ENCODE assay signal across 8 cellular contexts in genomic region chr19:57599761-57600383, GRCh38. TPM values are rescaled to one million over a fixed set of nuclear protein-coding genes. Genes with fewer than 3 reads are reported as not detected.
A peak's percentile ranks its signal among the peaks of the same experiment; 100 is the strongest.
DNase-seq lines count a peak whose midpoint lies in the region; ATAC-seq, FAIRE-seq and TF ChIP-seq lines count a peak whose summit lies in the region.

ZNF530 (plus strand) TSS chr19:57599885; CDS start chr19:57604346, 4,461 bp downstream.

- no peak for TF ChIP-seq POLR2A in H1 (IDR thresholded peaks at IDR 0.05; ENCODE audit: control extremely low read depth in 1 of 2, low read depth in 2 of 2, low read length in 2 of 2)

- FAIRE-seq in H1 (lab: Jason Lieb, UNC), result peak; percentile 93

- no peak within 1 kb of the TSS for H4K5ac ChIP-seq in H1 (ENCODE audit: insufficient read length, low read depth, low read length)

- DNase-seq in CD14-positive monocyte (ENCODE audit: low spot score) (peak; percentile 88), NCI-H82 treated with DMSO at 0.1 percent for 48 hours (lab: John Stamatoyannopoulos, UW; ENCODE audit: unreplicated experiment) (peak; percentile 77), H1 (ENCODE audit: low read depth in 1 of 2, low spot score in 2 of 2) (peak; percentile 72 to 87), medulla oblongata (ENCODE audit: extremely low spot score) (peak; percentile 97)
- peak; percentile 95 for DNase-seq in activated CD8-positive, alpha-beta memory T cell treated with anti-CD3 and anti-CD28 coated beads for 24 hours
- peak; percentile 82 to 83 (median 82) for DNase-seq in stimulated activated CD4-positive, alpha-beta T cell treated with anti-CD3 and anti-CD28 coated beads, TNF-alpha, amount 100 ng/mL, for 48 hours (ENCODE audit: low read depth in 3 of 3)

- peak within 1 kb of the TSS; percentile 53 for H4K8ac ChIP-seq in H1 (ENCODE audit: extremely low read depth, insufficient read depth, low read length)

- peaks cover 7% of the 10 kb centered on the region for H3K23me2 ChIP-seq in H1 (ENCODE audit: low read depth, low read length)

- H3K36me3 ChIP-seq in H1 (ENCODE audit: control insufficient read depth in 2 of 4, insufficient read depth in 4 of 4, low read length in 3 of 4), result peaks cover 0 to 5% (median 2%) of the 10 kb centered on the region in 4 experiments; a peak in 2 of 8 replicates

- H4K20me1 ChIP-seq in H1 (replicated peaks in 1 of 2; ENCODE audit: control insufficient read depth in 1 of 2, insufficient read depth in 2 of 2, low read length in 2 of 2), result no peaks in the 10 kb centered on the region

- no peak within 1 kb of the TSS for H2BK5ac ChIP-seq in H1 (ENCODE audit: low read depth, low read length)

- H3K79me2 ChIP-seq in H1 (ENCODE audit: control insufficient read depth in 1 of 2, insufficient read depth in 2 of 2, low read length in 2 of 2), result 0 out of 4 replicates have a peak, but pooled peaks cover 0 to 7% of the 10 kb centered on the region in 2 experiments

- peak within 1 kb of the TSS in 3 of 7 donors; percentile 26 to 42 (median 40) for H3K27ac Mint-ChIP-seq in CD14-positive monocyte

- peaks cover 0 to 3% (median 2%) of the 10 kb centered on the region in 4 experiments; a peak in 3 of 7 replicates for H3K4me1 ChIP-seq in H1 (replicated peaks in 1 of 4; ENCODE audit: control insufficient read depth in 3 of 4, insufficient read depth in 4 of 4, low read length in 3 of 4)

- H3K27ac ChIP-seq in H1 (ENCODE audit: low read depth, low read length), result no peak within 1 kb of the TSS

- peaks cover 47 to 66% (median 58%) of the 10 kb centered on the region in 7 donors for H3K9me3 Mint-ChIP-seq in CD14-positive monocyte

- H3K9me3 ChIP-seq in H1 (ENCODE audit: insufficient read depth in 2 of 2, low read depth in 1 of 2, low read length in 1 of 2), result no peaks in the 10 kb centered on the region

- no peak within 1 kb of the TSS for H3K56ac ChIP-seq in H1 (replicated peaks; ENCODE audit: insufficient read length, low read depth, low read length)

- intact Hi-C loops in CD14-positive monocyte (cut with micrococcal nuclease), result no loop called here

- peak within 1 kb of the TSS in 3 of 4 experiments; percentile 30 to 74 (median 45); a peak in 6 of 7 replicates for H3K9ac ChIP-seq in H1 (replicated peaks in 1 of 4; ENCODE audit: extremely low read depth in 1 of 4, low read depth in 3 of 4, low read length in 3 of 4)

- peaks cover 14% of the 10 kb centered on the region for H3K4me1 Mint-ChIP-seq in CD14-positive monocyte

- no peak within 1 kb of the TSS for H3K18ac ChIP-seq in H1 (ENCODE audit: extremely low read depth, low read length)

- TF ChIP-seq CTCF in CD14-positive monocyte (IDR thresholded peaks at IDR 0.05) (no peak), H1 (IDR thresholded peaks at IDR 0.05; ENCODE audit: control extremely low read depth in 1 of 3, insufficient read depth in 1 of 3, low read depth in 1 of 3, low read length in 3 of 3) (no peak)

- H2BK20ac ChIP-seq in H1 (ENCODE audit: low read length), result no peak within 1 kb of the TSS

- ATAC-seq in GM19397 (IDR thresholded peaks at IDR 0.05; ENCODE audit: unreplicated experiment) (peak; percentile 95), HG03571 (IDR thresholded peaks at IDR 0.05; ENCODE audit: unreplicated experiment) (peak; percentile 86)

- TF ChIP-seq EP300 in H1 (IDR thresholded peaks at IDR 0.05; ENCODE audit: borderline replicate concordance in 1 of 2, low read depth in 2 of 2, low read length in 2 of 2), result no peak

- H3K4me3 Mint-ChIP-seq in CD14-positive monocyte, result peak within 1 kb of the TSS; percentile 84 to 88

- H3K23ac ChIP-seq in H1 (ENCODE audit: insufficient read length), result no peak within 1 kb of the TSS

- TF ChIP-seq RAD21 in H1 (IDR thresholded peaks at IDR 0.05 in 1 of 2, conservative IDR thresholded peaks at IDR 0.05 in 1 of 2; ENCODE audit: low read depth in 2 of 2, low read length in 2 of 2), result no peak; a peak in 1 of 4 replicates

- H3K79me1 ChIP-seq in H1 (ENCODE audit: low read depth, low read length), result peaks cover 2% of the 10 kb centered on the region; the same call in 1 of the 2 replicates

- no peak within 1 kb of the TSS for H3K4ac ChIP-seq in H1 (replicated peaks; ENCODE audit: insufficient read length, low read depth, low read length)

- H2AFZ ChIP-seq in H1 (ENCODE audit: low read length), result peak within 1 kb of the TSS; percentile 93

- no peak within 1 kb of the TSS for H2BK15ac ChIP-seq in H1 (ENCODE audit: low read length)

- no peak within 1 kb of the TSS for H2AK5ac ChIP-seq in H1 (ENCODE audit: low read depth, low read length)

- CTCF ChIA-PET in H1 (lab: Charles Lee; ENCODE audit: partially characterized antibody), result interaction anchor here (0.9 to 1.4 kb wide), 2 partner anchors 11 to 51 kb away, joined by 3 read pairs; no protein-coding TSS in a partner anchor

- peak within 1 kb of the TSS; percentile 74 to 90 (median 82) for H3K4me3 ChIP-seq in H1 (ENCODE audit: extremely low read depth in 1 of 4, insufficient read depth in 2 of 4, low read depth in 3 of 4, low read length in 4 of 4)

- POLR2A ChIA-PET in H1 (lab: Charles Lee; ENCODE audit: partially characterized antibody), result interaction anchor here (1.2 to 3.0 kb wide), 8 partner anchors 15 to 164 kb away, joined by 3 to 12 read pairs (median 6); partner anchors contain the start of genes ZIK1, ZNF134, ZNF154 and ZNF551

- no peak within 1 kb of the TSS for H3K14ac ChIP-seq in H1 (ENCODE audit: insufficient read length)

- peak within 1 kb of the TSS; percentile 87 to 92 for H3K4me2 ChIP-seq in H1 (ENCODE audit: insufficient read depth in 1 of 2, low read depth in 2 of 2, low read length in 2 of 2)

- peaks cover 0 to 2% (median 0%) of the 10 kb centered on the region in 3 donors for H3K27me3 Mint-ChIP-seq in CD14-positive monocyte (ENCODE audit: low read depth in 3 of 3)

- H3K36me3 Mint-ChIP-seq in CD14-positive monocyte, result peaks cover 19 to 34% of the 10 kb centered on the region in 2 donors

- H3K27me3 ChIP-seq in H1 (replicated peaks in 1 of 4; ENCODE audit: control insufficient read depth in 3 of 4, extremely low read depth in 1 of 4, insufficient read depth in 3 of 4, low read length in 3 of 4), result no peaks in the 10 kb centered on the region

- WGBS in H1 (ENCODE audit: extremely low coverage in 1 of 2, insufficient coverage in 1 of 2, insufficient read length in 1 of 2, insufficient replicate concordance in 2 of 2, low coverage in 1 of 2, low lambda C conversion rate in 2 of 2, missing lambda C conversion rate in 1 of 2), 2 experiments, result 1% methylated on average over 47 of the region's 53 CpGs; no CpG with 5 or more reads in 1 of the 2 experiments

- no peak within 1 kb of the TSS for H4K91ac ChIP-seq in H1 (replicated peaks; ENCODE audit: insufficient read length, low read length)

- no peak within 1 kb of the TSS for H2BK12ac ChIP-seq in H1 (ENCODE audit: low read depth, low read length)

- H2BK120ac ChIP-seq in H1 (replicated peaks; ENCODE audit: low read depth, low read length), result no peak within 1 kb of the TSS

TF ChIP-seq in H1, 55 proteins besides CTCF, POLR2A, EP300 and RAD21 (continues in another document):
- TF ChIP-seq BRCA1 (IDR thresholded peaks at IDR 0.05; ENCODE audit: low read depth, low read length) (no peak), ATF2 (IDR thresholded peaks at IDR 0.05; ENCODE audit: low read length) (no peak), GABPA (IDR thresholded peaks at IDR 0.05; ENCODE audit: borderline replicate concordance, insufficient read depth, low read length) (peak; percentile 96), BCL11A (IDR thresholded peaks at IDR 0.05; ENCODE audit: low read depth in 2 of 2, low read length in 2 of 2) (no peak), TEAD4 (IDR thresholded peaks at IDR 0.05; ENCODE audit: low read depth, low read length) (no peak), RFX5 (IDR thresholded peaks at IDR 0.05; ENCODE audit: borderline replicate concordance, low read depth, low read length) (no peak), HDAC6 (IDR thresholded peaks at IDR 0.05; ENCODE audit: low read depth, low read length) (no peak), CTBP2 (IDR thresholded peaks at IDR 0.05; ENCODE audit: borderline replicate concordance, insufficient read depth, insufficient read length, low read length) (no peak), YY1 (IDR thresholded peaks at IDR 0.05; ENCODE audit: low read depth, low read length) (no peak), ATF3 (IDR thresholded peaks at IDR 0.05; ENCODE audit: insufficient read depth, low read depth, low read length) (no peak), CHD1 (IDR thresholded peaks at IDR 0.05; ENCODE audit: low read depth, low read length) (no peak), HDAC2 (IDR thresholded peaks at IDR 0.05; ENCODE audit: borderline replicate concordance in 1 of 2, low read depth in 2 of 2, low read length in 2 of 2) (peak in 1 of 2 experiments; percentile 95; a peak in 2 of 4 replicates), SP2 (IDR thresholded peaks at IDR 0.05; ENCODE audit: low read length) (no peak; the same call in 1 of the 2 replicates), JUND (IDR thresholded peaks at IDR 0.05; ENCODE audit: low read length) (peak; percentile 25; the same call in 1 of the 2 replicates), MAFK (IDR thresholded peaks at IDR 0.05; ENCODE audit: low read depth, low read length) (no peak)

RNA-seq across cellular contexts. Expression of gene ZNF530, which starts in this region (rescaled TPM):
- polyA plus RNA-seq in CD14-positive monocyte, result 1 to 10 TPM in 1 of 2 donors, under 1 TPM in 1; 0.72 to 1.3 TPM
- 6.3 and 9.3 TPM in 2 replicates for total RNA-seq in H1 (2021; fragmentation: NEBNext Ultra II Directional; extraction: Animal tissue kit (Norgen Biotek cat#: 25700))
- polyA plus RNA-seq in H1 (2011; rRNA removed), result 4.2 and 4.7 TPM in 2 replicates
- 7.3 TPM for polyA plus RNA-seq in H1 (2011; cell fraction: cytosol; rRNA removed)
- polyA plus RNA-seq in H1 (2011; cell fraction: nucleus; rRNA removed), result 5.4 TPM
- 5.7 to 7.5 TPM (median 5.9 TPM) in 4 replicates for polyA plus RNA-seq in H1 (2012, experiment 1 of 2)
- polyA plus RNA-seq in H1 (2012, experiment 2 of 2), result 3.8 TPM
- 3.7 TPM for polyA plus RNA-seq in H1 (2013, experiment 1 of 2)
- 3.9 TPM for polyA plus RNA-seq in H1 (2013, experiment 2 of 2)
- 8.1 and 8.3 TPM in 2 replicates for polyA minus RNA-seq in H1 (2011; rRNA and poly(A)+ RNA removed)
- polyA minus RNA-seq in H1 (2011; cell fraction: cytosol; rRNA and poly(A)+ RNA removed), result 8.1 TPM
- polyA minus RNA-seq in H1 (2011; cell fraction: nucleus; rRNA and poly(A)+ RNA removed), result 13.6 TPM
